Comparison of ENCODE assay signal across 8 cellular contexts in genomic region chr18:9135081-9135911, GRCh38. TPM values are rescaled to one million over a fixed set of nuclear protein-coding genes. Genes with fewer than 3 reads are reported as not detected.
A peak's percentile ranks its signal among the peaks of the same experiment; 100 is the strongest.
DNase-seq lines count a peak whose midpoint lies in the region; ATAC-seq, FAIRE-seq and TF ChIP-seq lines count a peak whose summit lies in the region.

No MANE protein-coding gene starts in this region.

- no peaks in the 10 kb centered on the region for H3K27me3 Mint-ChIP-seq in activated CD4-positive, alpha-beta T cell treated with anti-CD3 and anti-CD28 coated beads for 36 hours
- H3K27me3 Mint-ChIP-seq in activated T-helper 1 cell treated with anti-CD3 and anti-CD28 coated beads, Interleukin-12 subunit alpha, Interleukin-12 subunit beta, Interleukin-2, Interleukin-4 antibody, amounts not matched to agents 30 ng/mL and 10 ng/mL and 1 ng/mL, durations not matched to agents 14 hours and 24 hours and 36 hours (ENCODE audit: insufficient read depth) = no peaks in the 10 kb centered on the region

- H3K36me3 ChIP-seq in kidney (ENCODE audit: control insufficient read depth in 1 of 2, insufficient read depth in 2 of 2, low read length in 2 of 2) (peaks cover 0 to 8% of the 10 kb centered on the region in 2 donors), thymus (ENCODE audit: control insufficient read depth, insufficient read depth) (no peaks in the 10 kb centered on the region)

- no peaks in the 10 kb centered on the region for H3K9me3 Mint-ChIP-seq in activated CD4-positive, alpha-beta T cell treated with anti-CD3 and anti-CD28 coated beads for 36 hours (ENCODE audit: low read depth)
- no peaks in the 10 kb centered on the region for H3K9me3 Mint-ChIP-seq in activated T-helper 1 cell treated with anti-CD3 and anti-CD28 coated beads, Interleukin-12 subunit alpha, Interleukin-12 subunit beta, Interleukin-2, Interleukin-4 antibody, amounts not matched to agents 30 ng/mL and 10 ng/mL and 1 ng/mL, durations not matched to agents 14 hours and 24 hours and 36 hours

- H3K4me3 ChIP-seq in kidney (ENCODE audit: low read length in 2 of 2) (peak overlapping the region; percentile 50 to 81), thymus (ENCODE audit: low read length) (peak overlapping the region; percentile 94)

- CTCF ChIA-PET in activated CD4-positive, alpha-beta T cell treated with anti-CD3 and anti-CD28 coated beads for 36 hours (lab: Charles Lee) = interaction anchor here (0.6 to 1.4 kb wide), 10 partner anchors 8 to 532 kb away, joined by 3 to 6 read pairs (median 4); no protein-coding TSS in a partner anchor
- CTCF ChIA-PET in GM10248 (lab: Yijun Ruan, JAX) = interaction anchor here (0.6 to 2.1 kb wide), 5 partner anchors 9 to 79 kb away, joined by 3 to 10 read pairs (median 3); no protein-coding TSS in a partner anchor

- H3K36me3 Mint-ChIP-seq in activated CD4-positive, alpha-beta T cell treated with anti-CD3 and anti-CD28 coated beads for 36 hours (ENCODE audit: low read depth) = peaks cover 53% of the 10 kb centered on the region
- H3K36me3 Mint-ChIP-seq in activated T-helper 1 cell treated with anti-CD3 and anti-CD28 coated beads, Interleukin-12 subunit alpha, Interleukin-12 subunit beta, Interleukin-2, Interleukin-4 antibody, amounts not matched to agents 30 ng/mL and 10 ng/mL and 1 ng/mL, durations not matched to agents 14 hours and 24 hours and 36 hours (ENCODE audit: low read depth) = peaks cover 40% of the 10 kb centered on the region

- peak overlapping the region; percentile 86 for H3K27ac Mint-ChIP-seq in activated CD4-positive, alpha-beta T cell treated with anti-CD3 and anti-CD28 coated beads for 36 hours
- H3K27ac Mint-ChIP-seq in activated T-helper 1 cell treated with anti-CD3 and anti-CD28 coated beads, Interleukin-12 subunit alpha, Interleukin-12 subunit beta, Interleukin-2, Interleukin-4 antibody, amounts not matched to agents 30 ng/mL and 10 ng/mL and 1 ng/mL, durations not matched to agents 14 hours and 24 hours and 36 hours = peak overlapping the region; percentile 99

- peak overlapping the region; percentile 86 for H3K4me3 Mint-ChIP-seq in activated CD4-positive, alpha-beta T cell treated with anti-CD3 and anti-CD28 coated beads for 36 hours
- H3K4me3 Mint-ChIP-seq in activated T-helper 1 cell treated with anti-CD3 and anti-CD28 coated beads, Interleukin-12 subunit alpha, Interleukin-12 subunit beta, Interleukin-2, Interleukin-4 antibody, amounts not matched to agents 30 ng/mL and 10 ng/mL and 1 ng/mL, durations not matched to agents 14 hours and 24 hours and 36 hours = peak overlapping the region; percentile 94

- H3K4me1 Mint-ChIP-seq in activated CD4-positive, alpha-beta T cell treated with anti-CD3 and anti-CD28 coated beads for 36 hours = peaks cover 45% of the 10 kb centered on the region
- H3K4me1 Mint-ChIP-seq in activated T-helper 1 cell treated with anti-CD3 and anti-CD28 coated beads, Interleukin-12 subunit alpha, Interleukin-12 subunit beta, Interleukin-2, Interleukin-4 antibody, amounts not matched to agents 30 ng/mL and 10 ng/mL and 1 ng/mL, durations not matched to agents 14 hours and 24 hours and 36 hours (ENCODE audit: low read depth) = peaks cover 46% of the 10 kb centered on the region

- H3K9me3 ChIP-seq in kidney (ENCODE audit: control insufficient read depth in 1 of 2, low read length in 2 of 2) (no peaks in the 10 kb centered on the region), thymus (ENCODE audit: control insufficient read depth) (no peaks in the 10 kb centered on the region)

- TF ChIP-seq CTCF in kidney (IDR thresholded peaks at IDR 0.05; ENCODE audit: borderline replicate concordance, extremely low read depth, insufficient read depth) (no peak), GM10248 (IDR thresholded peaks at IDR 0.05; ENCODE audit: control extremely low read depth, extremely low read depth, low read depth, missing control alignments) (no peak)

- no peak for FAIRE-seq in kidney (lab: Jason Lieb, UNC)

- WGBS in thymus = 69% methylated on average over 12 of the region's 12 CpGs

- POLR2A ChIA-PET in activated CD4-positive, alpha-beta T cell treated with anti-CD3 and anti-CD28 coated beads for 36 hours (lab: Charles Lee) = interaction anchor here (0.5 to 5.2 kb wide), 6 partner anchors 17 to 53 kb away, joined by 3 to 30 read pairs (median 5); partner anchors contain the start of gene NDUFV2
- POLR2A ChIA-PET in GM10248 (lab: Yijun Ruan, JAX) = interaction anchor here (0.7 to 1.0 kb wide), 2 partner anchors 23 to 68 kb away, joined by 3 read pairs; no protein-coding TSS in a partner anchor

- no peak for ATAC-seq in activated CD4-positive, alpha-beta T cell treated with anti-CD3 and anti-CD28 coated beads for 36 hours
- ATAC-seq in HG03159 (IDR thresholded peaks at IDR 0.05; ENCODE audit: unreplicated experiment) = no peak

- H3K27ac ChIP-seq in kidney (ENCODE audit: low read depth in 2 of 2, low read length in 2 of 2) = peak overlapping the region in 1 of 2 donors; percentile 97
- peak overlapping the region; percentile 92 for H3K27ac ChIP-seq in thymus (ENCODE audit: low read depth)

- H3K27me3 ChIP-seq in thymus (ENCODE audit: control insufficient read depth, insufficient read depth) = no peaks in the 10 kb centered on the region

- intact Hi-C loops in activated CD4-positive, alpha-beta T cell treated with anti-CD3 and anti-CD28 coated beads for 36 hours (cut with DNase I, micrococcal nuclease) = loop anchor here (1.0 to 5.0 kb wide), 4 partner anchors 13 to 528 kb away; partner anchors contain the start of gene RAB12 (in 1 of the 2)
- intact Hi-C loops in activated T-helper 1 cell treated with anti-CD3 and anti-CD28 coated beads, Interleukin-12 subunit alpha, Interleukin-12 subunit beta, Interleukin-2, Interleukin-4 antibody, amounts not matched to agents 30 ng/mL and 10 ng/mL and 1 ng/mL, durations not matched to agents 14 hours and 24 hours and 36 hours (cut with micrococcal nuclease) = loop anchor here (5.0 to 10.0 kb wide), 2 partner anchors 477 to 780 kb away; partner anchors contain the start of genes PPP4R1 and VAPA
- intact Hi-C loops in kidney (cut with DNase I) = no loop called here

- DNase-seq in activated CD4-positive, alpha-beta T cell treated with anti-CD3 and anti-CD28 coated beads for 36 hours = no peak
- no peak for DNase-seq in activated CD4-positive, alpha-beta T cell treated with anti-CD3 and anti-CD28 coated beads for 4 hours
- DNase-seq in activated T-helper 1 cell treated with anti-CD3 and anti-CD28 coated beads, Interleukin-12 subunit alpha, Interleukin-12 subunit beta, Interleukin-2, Interleukin-4 antibody, amounts not matched to agents 30 ng/mL and 10 ng/mL and 1 ng/mL, durations not matched to agents 14 hours and 24 hours and 36 hours (ENCODE audit: low spot score) = no peak
- DNase-seq in kidney = peak; percentile 32
- no peak for DNase-seq in GM10248 (ENCODE audit: extremely low spot score)
- DNase-seq in KG1 (lab: John Stamatoyannopoulos, UW) = no peak

- H3K4me1 ChIP-seq in kidney (ENCODE audit: control insufficient read depth in 1 of 2, insufficient read depth in 1 of 2, low read depth in 1 of 2, low read length in 2 of 2) = peaks cover 15 to 17% of the 10 kb centered on the region in 2 donors
- peaks cover 9% of the 10 kb centered on the region for H3K4me1 ChIP-seq in thymus (ENCODE audit: control insufficient read depth, insufficient read depth, low read length)

- peak overlapping the region; percentile 63 to 86 for H3K9ac ChIP-seq in kidney (ENCODE audit: low read length in 2 of 2)

RNA-seq across cellular contexts. Expression of gene ANKRD12, which starts 1.3 kb away (rescaled TPM):
- 10 to 100 TPM; 57.5 to 96.0 TPM for total RNA-seq in activated CD4-positive, alpha-beta T cell treated with anti-CD3 and anti-CD28 coated beads for 36 hours
- total RNA-seq in activated T-helper 1 cell treated with anti-CD3 and anti-CD28 coated beads, Interleukin-12 subunit alpha, Interleukin-12 subunit beta, Interleukin-2, Interleukin-4 antibody, amounts not matched to agents 30 ng/mL and 10 ng/mL and 1 ng/mL, durations not matched to agents 14 hours and 24 hours and 36 hours = 61.3 and 62.2 TPM in 2 replicates
- 81.8 TPM for total RNA-seq in kidney
- polyA plus RNA-seq in kidney (ENCODE audit: insufficient read depth, low read depth, low replicate concordance) = 3.9 TPM
- polyA plus RNA-seq in thymus = 13.0 TPM

RNA-seq across cellular contexts. Expression of gene NDUFV2, which starts 32.8 kb away (rescaled TPM):
- total RNA-seq in activated CD4-positive, alpha-beta T cell treated with anti-CD3 and anti-CD28 coated beads for 36 hours = 100 to 1,000 TPM; 331 to 372 TPM
- total RNA-seq in activated T-helper 1 cell treated with anti-CD3 and anti-CD28 coated beads, Interleukin-12 subunit alpha, Interleukin-12 subunit beta, Interleukin-2, Interleukin-4 antibody, amounts not matched to agents 30 ng/mL and 10 ng/mL and 1 ng/mL, durations not matched to agents 14 hours and 24 hours and 36 hours = 381 and 391 TPM in 2 replicates
- 131 TPM for total RNA-seq in kidney
- 391 TPM for polyA plus RNA-seq in kidney (ENCODE audit: insufficient read depth, low read depth, low replicate concordance)
- 212 TPM for polyA plus RNA-seq in thymus
